Comparison of ENCODE assay signal across 12 cellular contexts in the genomic region with DNA sequence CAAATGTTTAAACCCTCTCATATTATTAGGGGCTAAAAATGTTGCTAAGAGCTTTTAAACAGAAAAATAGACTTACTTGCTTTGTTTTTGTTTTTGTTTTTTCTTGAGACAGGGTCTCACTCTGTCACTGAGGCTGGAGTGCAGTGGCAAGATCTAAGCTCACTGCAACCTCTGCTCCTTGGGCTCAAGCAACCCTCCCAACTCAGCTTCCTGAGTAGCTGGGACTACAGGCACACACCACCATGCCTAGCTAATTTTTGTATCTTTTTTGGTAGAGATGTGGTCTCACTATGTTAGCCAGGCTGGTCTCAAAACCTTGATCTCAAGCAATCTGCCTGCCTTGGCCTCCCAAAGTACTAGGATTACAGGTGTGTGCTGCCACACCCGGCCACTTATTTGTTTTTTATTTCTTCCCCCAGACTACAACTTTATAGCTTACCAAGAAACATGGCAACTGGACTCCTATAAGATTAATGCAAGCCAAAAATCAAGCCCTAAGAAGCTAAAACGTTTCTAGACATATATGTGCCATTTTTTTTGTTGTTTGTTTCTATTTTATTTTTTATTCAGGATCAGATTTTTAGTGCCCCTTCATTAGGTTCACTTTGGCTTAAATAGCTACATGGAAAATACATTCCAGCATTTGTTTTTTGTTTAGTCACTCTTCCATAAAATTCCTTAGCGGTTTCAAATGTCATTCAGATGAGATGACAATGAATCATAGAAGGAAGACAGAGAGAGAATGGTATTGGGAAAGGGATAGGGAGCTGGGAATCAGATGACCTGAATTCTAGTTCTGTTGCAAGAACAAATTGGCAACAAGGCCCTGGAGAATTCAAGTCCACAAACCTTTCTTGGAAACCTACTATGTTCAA.
DNase-seq lines count a peak whose midpoint lies in the region; ATAC-seq, FAIRE-seq and TF ChIP-seq lines count a peak whose summit lies in the region.
"Had no signal": no experiment of that assay in that cellular context is flagged by ENCODE, and none has a peak within 500 bp of the region (broad histone marks: within the 10 kb centered on the region; RNA-seq: fewer than 3 reads in every experiment).

No MANE protein-coding gene starts in this region.

- no peaks in the 10 kb centered on the region for H3K36me3 ChIP-seq in smooth muscle cell (ENCODE audit: low read depth)
- H3K36me3 ChIP-seq: left ventricle myocardium inferior, uterus had no signal

- no peak for DNase-seq in H54 (ENCODE audit: insufficient read length, low spot score)
- DNase-seq in fibroblast of peridontal ligament (ENCODE audit: extremely low read depth): peak; percentile 92
- no peak for DNase-seq in smooth muscle cell (lab: John Stamatoyannopoulos, UW; ENCODE audit: unreplicated experiment)
- no peak for DNase-seq in UCSD-AML1 (lab: John Stamatoyannopoulos, UW; ENCODE audit: unreplicated experiment)
- DNase-seq: activated naive CD4-positive, alpha-beta T cell treated with anti-CD3 and anti-CD28 coated beads, Interleukin-2, amount 50 U/mL, for 16 hours; DMS79; GOT3; left ventricle myocardium inferior; uterus had no signal

- WGBS in smooth muscle cell (ENCODE audit: low lambda C conversion rate): 59% methylated on average over 3 of the region's 3 CpGs

- H2AFZ ChIP-seq in smooth muscle cell (ENCODE audit: low read depth): no peak overlapping the region

- FAIRE-seq in H54 (lab: Jason Lieb, UNC): peak; percentile 6

- TF ChIP-seq POLR2A in H54 (IDR thresholded peaks at IDR 0.05; ENCODE audit: low read depth, low read length): no peak

- no peaks in the 10 kb centered on the region for H3K9me3 ChIP-seq in smooth muscle cell (replicated peaks; ENCODE audit: low read depth)
- H3K9me3 ChIP-seq: left ventricle myocardium inferior, uterus had no signal

- no peak overlapping the region for H3K4me2 ChIP-seq in smooth muscle cell

- no peaks in the 10 kb centered on the region for H3K27me3 ChIP-seq in smooth muscle cell (ENCODE audit: low read depth)
- H3K27me3 ChIP-seq: uterus had no signal

- H3K4me1 ChIP-seq in smooth muscle cell (ENCODE audit: low read depth): no peaks in the 10 kb centered on the region
- H3K4me1 ChIP-seq: left ventricle myocardium inferior, uterus had no signal

- H3K79me2 ChIP-seq in smooth muscle cell (ENCODE audit: low read depth): no peaks in the 10 kb centered on the region

- ATAC-seq in SK-N-SH treated with all-trans-retinoic acid at 6 μM for 48 hours (peak; percentile 82), GM19463 (IDR thresholded peaks at IDR 0.05; ENCODE audit: unreplicated experiment) (no peak), HG02763 (IDR thresholded peaks at IDR 0.05; ENCODE audit: unreplicated experiment) (no peak)

- H3F3A ChIP-seq in smooth muscle cell (ENCODE audit: low read depth): no peaks in the 10 kb centered on the region

- no peak for TF ChIP-seq CTCF in smooth muscle cell (IDR thresholded peaks at IDR 0.05; ENCODE audit: borderline replicate concordance, insufficient read depth, poor library complexity, severe bottlenecking)

- no peak overlapping the region for H3K9ac ChIP-seq in smooth muscle cell (ENCODE audit: low read depth)

- no peak overlapping the region for H3K4me3 ChIP-seq in smooth muscle cell
- H3K4me3 ChIP-seq: left ventricle myocardium inferior, uterus had no signal

- no peaks in the 10 kb centered on the region for H4K20me1 ChIP-seq in smooth muscle cell (ENCODE audit: low read depth)

- H3K27ac ChIP-seq in smooth muscle cell (ENCODE audit: low read depth): peak overlapping the region; percentile 55
- H3K27ac ChIP-seq: left ventricle myocardium inferior, uterus had no signal

TF ChIP-seq in SK-N-SH treated with all-trans-retinoic acid at 6 μM for 48 hours, 23 proteins besides CTCF, POLR2A, EP300 and RAD21:
- no peak for TF ChIP-seq ARNTL (CRISPR knock-in tag; IDR thresholded peaks at IDR 0.05; ENCODE audit: borderline replicate concordance, low read depth)
- TF ChIP-seq ZFP30 (CRISPR knock-in tag; IDR thresholded peaks at IDR 0.05): no peak
- peak; percentile 70; the same call in 1 of the 2 replicates for TF ChIP-seq TOX (CRISPR knock-in tag; IDR thresholded peaks at IDR 0.05; ENCODE audit: borderline replicate concordance)
